In the genomic region with DNA sequence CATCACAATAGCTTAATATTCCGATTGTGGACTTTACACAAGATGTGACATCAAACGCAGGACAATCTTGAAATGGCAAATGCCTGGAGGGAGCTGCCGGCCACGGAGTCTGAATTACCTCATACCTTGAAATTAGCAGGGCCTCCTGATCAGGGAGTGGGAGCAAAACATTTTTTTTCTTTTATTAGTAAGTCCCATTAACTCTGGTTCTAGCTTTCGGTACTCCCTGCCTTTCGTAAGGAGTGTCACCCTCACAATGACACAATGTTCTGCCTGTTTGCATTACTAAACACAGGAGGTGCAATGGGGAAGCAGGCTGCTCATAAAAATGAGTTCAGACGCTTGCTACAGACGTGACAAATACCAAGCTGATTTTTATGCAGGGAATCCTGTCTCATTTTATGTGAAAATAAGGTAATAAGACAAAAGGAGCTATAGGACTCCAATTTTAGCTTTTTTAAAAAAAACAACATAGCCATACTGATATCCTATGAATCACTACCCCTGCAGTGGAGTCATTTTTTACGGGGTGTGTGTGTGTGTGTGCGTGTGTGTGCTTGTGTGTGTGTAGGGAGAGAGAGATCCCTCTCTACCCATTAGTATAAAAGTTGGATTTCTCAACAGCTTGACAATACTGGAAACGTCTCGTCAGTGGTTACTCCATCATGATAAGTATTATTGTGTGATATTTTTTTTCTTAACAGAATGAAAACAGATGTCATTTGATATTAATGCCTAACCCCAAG, we compare ENCODE assay signal across 11 cellular contexts.
A peak's percentile ranks its signal among the peaks of the same experiment; 100 is the strongest.
DNase-seq lines count a peak whose midpoint lies in the region; ATAC-seq and TF ChIP-seq lines count a peak whose summit lies in the region.
"Had no signal": no experiment of that assay in that cellular context is flagged by ENCODE, and none has a peak within 500 bp of the region (broad histone marks: within the 10 kb centered on the region; RNA-seq: fewer than 3 reads in every experiment).

No MANE protein-coding gene starts in this region.

- H3K9me3 ChIP-seq in hepatocyte (ENCODE audit: low read depth), result no peaks in the 10 kb centered on the region
- H3K9me3 ChIP-seq in suprapubic skin, result no peaks in the 10 kb centered on the region
- H3K9me3 ChIP-seq: upper lobe of left lung had no signal

- H2AFZ ChIP-seq in hepatocyte, result peak overlapping the region; percentile 11

- H3K9me2 ChIP-seq in hepatocyte (replicated peaks; ENCODE audit: insufficient read depth), result no peaks in the 10 kb centered on the region

- no peak overlapping the region for H3K4me3 ChIP-seq in hepatocyte
- H3K4me3 ChIP-seq in suprapubic skin, result no peak overlapping the region
- H3K4me3 ChIP-seq: upper lobe of left lung had no signal

- peak overlapping the region; percentile 42 for H3K4me2 ChIP-seq in hepatocyte

- TF ChIP-seq CTCF in hepatocyte (IDR thresholded peaks at IDR 0.05; ENCODE audit: poor library complexity), result no peak
- TF ChIP-seq CTCF in suprapubic skin (IDR thresholded peaks at IDR 0.05), result no peak

- no peaks in the 10 kb centered on the region for H3K79me2 ChIP-seq in hepatocyte

- ATAC-seq in HG03342 (IDR thresholded peaks at IDR 0.05; ENCODE audit: unreplicated experiment), result no peak
- no peak for ATAC-seq in GM19455 (IDR thresholded peaks at IDR 0.05; ENCODE audit: unreplicated experiment)

- no peak for TF ChIP-seq POLR2A in suprapubic skin (IDR thresholded peaks at IDR 0.05)

- H3K4me1 ChIP-seq in hepatocyte (ENCODE audit: insufficient read depth) (peaks cover 36% of the 10 kb centered on the region), suprapubic skin (peaks cover 26% of the 10 kb centered on the region)

- no peak for TF ChIP-seq EP300 in suprapubic skin (IDR thresholded peaks at IDR 0.05)

- H3K27me3 ChIP-seq in hepatocyte (no peaks in the 10 kb centered on the region), suprapubic skin (no peaks in the 10 kb centered on the region)
- H3K27me3 ChIP-seq: upper lobe of left lung had no signal

- H3K36me3 ChIP-seq in hepatocyte (replicated peaks; ENCODE audit: insufficient read depth, low read depth), result no peaks in the 10 kb centered on the region
- H3K36me3 ChIP-seq in suprapubic skin, result no peaks in the 10 kb centered on the region
- H3K36me3 ChIP-seq: upper lobe of left lung had no signal

- DNase-seq in NCI-H187 (lab: John Stamatoyannopoulos, UW) (peak; percentile 33 to 76), NCI-H187 treated with DMSO at 0.1 percent for 48 hours (lab: John Stamatoyannopoulos, UW) (no peak), amniotic epithelial cell (ENCODE audit: low read depth) (peak; percentile 96), hepatocyte (ENCODE audit: low spot score) (peak; percentile 32), suprapubic skin (ENCODE audit: low spot score in 2 of 2) (no peak)
- no peak for DNase-seq in activated CD8-positive, alpha-beta memory T cell treated with anti-CD3 and anti-CD28 coated beads, Interleukin-2, amount 50 U/mL, for 48 hours
- DNase-seq: activated naive CD8-positive, alpha-beta T cell treated with anti-CD3 and anti-CD28 coated beads, Interleukin-2, amount 10 ng/mL, durations not matched to agents 7 days and 5 days; NCI-H446; upper lobe of left lung had no signal

- WGBS in hepatocyte (ENCODE audit: low lambda C conversion rate, missing lambda C conversion rate), result 47% methylated on average over 12 of the region's 12 CpGs
- 61% methylated on average over 12 of the region's 12 CpGs for WGBS in suprapubic skin

- peak overlapping the region; percentile 86 for H3K27ac ChIP-seq in hepatocyte
- H3K27ac ChIP-seq in suprapubic skin, result peak overlapping the region; percentile 78
- H3K27ac ChIP-seq: upper lobe of left lung had no signal

- no peaks in the 10 kb centered on the region for H4K20me1 ChIP-seq in hepatocyte (ENCODE audit: insufficient read depth, poor library complexity, severe bottlenecking)

Comparison
In these comparisons a context has a peak if more than half of its experiments do, and no peak if none do; other contexts are left out.
1. DNase-seq: peak in NCI-H187 (2 of 2), amniotic epithelial cell (single experiment) and hepatocyte (single experiment); none in NCI-H187 treated with DMSO at 0.1 percent for 48 hours (single experiment), suprapubic skin (0 of 2) and activated CD8-positive, alpha-beta memory T cell treated with anti-CD3 and anti-CD28 coated beads, Interleukin-2, amount 50 U/mL, for 48 hours (single experiment).